7 cellular contexts compared by ENCODE assay signal in the genomic region with DNA sequence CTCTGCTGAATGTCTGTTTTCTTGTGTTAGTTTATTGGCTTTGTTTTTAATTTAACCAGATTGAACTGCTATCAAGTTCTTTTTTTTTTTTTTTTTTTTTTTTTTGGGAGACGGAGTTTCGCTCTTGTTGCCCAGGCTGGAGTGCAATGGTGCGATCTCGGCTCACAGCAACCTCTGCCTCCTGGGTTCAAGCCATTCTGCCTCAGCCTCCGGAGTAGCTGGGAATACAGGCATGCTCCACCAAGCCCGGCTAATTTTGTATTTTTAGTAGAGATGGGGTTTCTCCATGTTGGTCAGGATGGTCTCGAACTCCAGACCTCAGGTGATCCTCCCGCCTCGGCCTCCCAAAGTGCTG.
A peak's percentile ranks its signal among the peaks of the same experiment; 100 is the strongest.
DNase-seq lines count a peak whose midpoint lies in the region; ATAC-seq, FAIRE-seq and TF ChIP-seq lines count a peak whose summit lies in the region.
"Not testable (repeated sequence)": the region's sequence is repeated elsewhere in the genome, so short reads cannot be mapped to it uniquely, and the experiment has no call there.

No MANE protein-coding gene starts in this region.

- H3K9ac ChIP-seq in Loucy (ENCODE audit: low read depth, low read length, poor library complexity, severe bottlenecking) (peak overlapping the region; percentile 59), duodenal mucosa (ENCODE audit: low read depth in 1 of 2, low read length in 2 of 2) (peak overlapping the region; percentile 26 to 34), kidney (ENCODE audit: low read length in 2 of 2) (peak overlapping the region; percentile 17 to 31)

- not testable (repeated sequence) for FAIRE-seq in kidney (lab: Jason Lieb, UNC)

- H3K36me3 Mint-ChIP-seq in Caco-2 (ENCODE audit: insufficient read depth, unreplicated experiment); activated T-helper 17 cell treated with anti-CD3 and anti-CD28 coated beads, Interleukin-2, amount 50 U/mL, for 72 hours (ENCODE audit: low read depth); nephron (ENCODE audit: low read depth): not testable (repeated sequence)

- H3K4me1 ChIP-seq in Caco-2 (peaks cover 76% of the 10 kb centered on the region), Loucy (ENCODE audit: insufficient read depth, low read length, poor library complexity, severe bottlenecking) (peaks cover 87% of the 10 kb centered on the region), duodenal mucosa (ENCODE audit: control insufficient read depth in 1 of 2, insufficient read depth in 2 of 2, low read length in 2 of 2) (peaks cover 63 to 78% of the 10 kb centered on the region in 2 donors), kidney (ENCODE audit: control insufficient read depth in 1 of 2, insufficient read depth in 1 of 2, low read depth in 1 of 2, low read length in 2 of 2) (peaks cover 21 to 39% of the 10 kb centered on the region in 2 donors)

- BruUV-seq in Caco-2 (replicated peaks; lab: Mats Ljungman, UMichigan), result not testable (repeated sequence)

- not testable (repeated sequence) for H3K9me3 Mint-ChIP-seq in Caco-2 (ENCODE audit: unreplicated experiment); activated T-helper 17 cell treated with anti-CD3 and anti-CD28 coated beads, Interleukin-2, amount 50 U/mL, for 72 hours; nephron; stimulated activated naive CD8-positive, alpha-beta T cell treated with anti-CD3 and anti-CD28 coated beads, Interleukin-15, amount 100 ng/mL, for 72 hours

- peaks cover 84% of the 10 kb centered on the region for H4K20me1 ChIP-seq in Loucy (ENCODE audit: insufficient read depth, low read length, poor library complexity, severe bottlenecking)

- not testable (repeated sequence) for TF ChIP-seq CTCF in Caco-2 (IDR thresholded peaks at IDR 0.05; ENCODE audit: insufficient read depth in 1 of 2, low read depth in 1 of 2, low read length in 1 of 2, severe bottlenecking in 1 of 2, unreplicated experiment in 1 of 2); Loucy (conservative IDR thresholded peaks at IDR 0.05; ENCODE audit: low read length); kidney (IDR thresholded peaks at IDR 0.05; ENCODE audit: borderline replicate concordance, extremely low read depth, insufficient read depth); nephron (IDR thresholded peaks at IDR 0.05; ENCODE audit: unreplicated experiment in 3 of 3)

- CTCF ChIA-PET in Caco-2 (lab: Charles Lee), result interaction anchor here (0.6 to 1.1 kb wide), 2 partner anchors 79 to 216 kb away, joined by 3 to 5 read pairs; no protein-coding TSS in a partner anchor

- POLR2A ChIA-PET in Caco-2 (lab: Charles Lee), result interaction anchor here (0.7 to 0.8 kb wide), 2 partner anchors 72 to 78 kb away, joined by 4 to 10 read pairs; partner anchors contain the start of gene AFF1

- peaks cover 19% of the 10 kb centered on the region for H3K4me1 Mint-ChIP-seq in Caco-2 (ENCODE audit: low read depth, unreplicated experiment)
- peaks cover 47% of the 10 kb centered on the region for H3K4me1 Mint-ChIP-seq in activated T-helper 17 cell treated with anti-CD3 and anti-CD28 coated beads, Interleukin-2, amount 50 U/mL, for 72 hours
- H3K4me1 Mint-ChIP-seq in nephron, result peaks cover 64% of the 10 kb centered on the region
- H3K4me1 Mint-ChIP-seq in stimulated activated naive CD8-positive, alpha-beta T cell treated with anti-CD3 and anti-CD28 coated beads, Interleukin-15, amount 100 ng/mL, for 72 hours, result peaks cover 96% of the 10 kb centered on the region

- not testable (repeated sequence) for H3K27ac ChIP-seq in duodenal mucosa (ENCODE audit: low read depth, low read length)
- peak overlapping the region; percentile 34 to 94 for H3K27ac ChIP-seq in kidney (ENCODE audit: low read depth in 2 of 2, low read length in 2 of 2)

- not testable (repeated sequence) for ATAC-seq in activated T-helper 17 cell treated with anti-CD3 and anti-CD28 coated beads, Interleukin-2, amount 50 U/mL, for 72 hours (replicated peaks); stimulated activated naive CD8-positive, alpha-beta T cell treated with anti-CD3 and anti-CD28 coated beads, Interleukin-15, amount 100 ng/mL, for 72 hours

- H3K27me3 Mint-ChIP-seq in Caco-2 (ENCODE audit: insufficient read depth, unreplicated experiment); activated T-helper 17 cell treated with anti-CD3 and anti-CD28 coated beads, Interleukin-2, amount 50 U/mL, for 72 hours; stimulated activated naive CD8-positive, alpha-beta T cell treated with anti-CD3 and anti-CD28 coated beads, Interleukin-15, amount 100 ng/mL, for 72 hours: not testable (repeated sequence)
- H3K27me3 Mint-ChIP-seq in nephron (ENCODE audit: low read depth), result peaks cover 12% of the 10 kb centered on the region

- H3K36me3 ChIP-seq in Caco-2 (ENCODE audit: control insufficient read depth, insufficient read depth, low read length); Loucy (ENCODE audit: insufficient read depth, low read length); duodenal mucosa (ENCODE audit: control insufficient read depth in 1 of 2, insufficient read depth in 2 of 2, low read length in 2 of 2); kidney (ENCODE audit: control insufficient read depth in 1 of 2, insufficient read depth in 2 of 2, low read length in 2 of 2): not testable (repeated sequence)

- H3K9me3 ChIP-seq in Caco-2; Loucy (ENCODE audit: insufficient read depth, low read depth, low read length); duodenal mucosa (ENCODE audit: control insufficient read depth in 1 of 2, low read length in 2 of 2); kidney (ENCODE audit: control insufficient read depth in 1 of 2, low read length in 2 of 2): not testable (repeated sequence)

- peak overlapping the region; percentile 61 for H3K4me3 Mint-ChIP-seq in Caco-2 (ENCODE audit: unreplicated experiment)
- H3K4me3 Mint-ChIP-seq in activated T-helper 17 cell treated with anti-CD3 and anti-CD28 coated beads, Interleukin-2, amount 50 U/mL, for 72 hours, result peak overlapping the region; percentile 56
- H3K4me3 Mint-ChIP-seq in nephron, result peak overlapping the region in 2 of 3 experiments; percentile 23 to 24
- peak overlapping the region; percentile 20 to 29 for H3K4me3 Mint-ChIP-seq in stimulated activated naive CD8-positive, alpha-beta T cell treated with anti-CD3 and anti-CD28 coated beads, Interleukin-15, amount 100 ng/mL, for 72 hours

- intact Hi-C loops in Caco-2 (cut with micrococcal nuclease; ENCODE audit: unreplicated experiment), result loop anchor here (1.0 kb wide), 2 partner anchors 12 to 76 kb away; no protein-coding TSS in a partner anchor
- intact Hi-C loops in kidney (cut with DNase I), result not testable (repeated sequence)

- H3K4me3 ChIP-seq in Caco-2 (ENCODE audit: low read depth, low read length), result peak overlapping the region; percentile 5
- H3K4me3 ChIP-seq in Loucy (ENCODE audit: low read length, poor library complexity, severe bottlenecking), result peak overlapping the region; percentile 65
- H3K4me3 ChIP-seq in duodenal mucosa (ENCODE audit: low read depth in 1 of 2, low read length in 2 of 2), result not testable (repeated sequence)
- H3K4me3 ChIP-seq in kidney (ENCODE audit: low read length in 2 of 2), result peak overlapping the region; percentile 0 to 20

- H3K9me2 ChIP-seq in Loucy (replicated peaks; ENCODE audit: low read depth, low read length), result not testable (repeated sequence)

- H3K79me2 ChIP-seq in Loucy (ENCODE audit: insufficient read depth, low read length), result peaks cover 100% of the 10 kb centered on the region

- H3K4me2 ChIP-seq in Loucy (ENCODE audit: low read depth, low read length, poor library complexity, severe bottlenecking), result peak overlapping the region; percentile 96

- not testable (repeated sequence) for H2AFZ ChIP-seq in Loucy (ENCODE audit: low read length)

- H3K27me3 ChIP-seq in Caco-2 (replicated peaks; ENCODE audit: control insufficient read depth, insufficient read depth, low read length); Loucy (ENCODE audit: insufficient read depth, low read length, poor library complexity, severe bottlenecking); duodenal mucosa (ENCODE audit: control insufficient read depth in 1 of 2, insufficient read depth in 2 of 2, low read length in 2 of 2): not testable (repeated sequence)

- DNase-seq in Caco-2; kidney; stimulated activated naive CD8-positive, alpha-beta T cell treated with anti-CD3 and anti-CD28 coated beads, Interleukin-15, amount 100 ng/mL, for 72 hours: not testable (repeated sequence)

- H3K27ac Mint-ChIP-seq in Caco-2 (ENCODE audit: unreplicated experiment) (peak overlapping the region; percentile 60), nephron (peak overlapping the region; percentile 96 to 99 (median 98))
- peak overlapping the region; percentile 75 for H3K27ac Mint-ChIP-seq in activated T-helper 17 cell treated with anti-CD3 and anti-CD28 coated beads, Interleukin-2, amount 50 U/mL, for 72 hours
- H3K27ac Mint-ChIP-seq in stimulated activated naive CD8-positive, alpha-beta T cell treated with anti-CD3 and anti-CD28 coated beads, Interleukin-15, amount 100 ng/mL, for 72 hours, result not testable (repeated sequence)

- not testable (repeated sequence) for H3F3A ChIP-seq in Loucy (ENCODE audit: low read depth)
